In genomic region chr18:29034113-29034856, GRCh38 we compare ENCODE assay signal across 33 cellular contexts.
DNase-seq lines count a peak whose midpoint lies in the region; ATAC-seq, FAIRE-seq and TF ChIP-seq lines count a peak whose summit lies in the region.
"Had no signal": no experiment of that assay in that cellular context is flagged by ENCODE, and none has a peak within 500 bp of the region (broad histone marks: within the 10 kb centered on the region; RNA-seq: fewer than 3 reads in every experiment).

No MANE protein-coding gene starts in this region.

- no peak for TF ChIP-seq RAD21 in H1 (IDR thresholded peaks at IDR 0.05 in 1 of 2, conservative IDR thresholded peaks at IDR 0.05 in 1 of 2; ENCODE audit: low read depth in 2 of 2, low read length in 2 of 2)

- no peaks in the 10 kb centered on the region for H4K20me1 ChIP-seq in H1 (replicated peaks in 1 of 2; ENCODE audit: control insufficient read depth in 1 of 2, insufficient read depth in 2 of 2, low read length in 2 of 2)

- ATAC-seq in RWPE2 (ENCODE audit: low read depth) = peak; percentile 58
- ATAC-seq in GM18861 (IDR thresholded peaks at IDR 0.05; ENCODE audit: unreplicated experiment) = no peak
- ATAC-seq: A549; activated CD8-positive, alpha-beta T cell treated with anti-CD3 and anti-CD28 coated beads, Interleukin-2, amount 10 ng/mL, durations not matched to agents 7 days and 5 days; activated T-helper 17 cell treated with anti-CD3 and anti-CD28 coated beads, Interleukin-2, amount 50 U/mL, for 72 hours; CD8-positive, alpha-beta T cell; GM12878; heart right ventricle; lower lobe of right lung; naive thymus-derived CD8-positive, alpha-beta T cell had no signal

- TF ChIP-seq POLR2A in H1 (IDR thresholded peaks at IDR 0.05; ENCODE audit: control extremely low read depth in 1 of 2, low read depth in 2 of 2, low read length in 2 of 2) = no peak

- TF ChIP-seq CTCF in RWPE2 (IDR thresholded peaks at IDR 0.05; ENCODE audit: poor library complexity, severe bottlenecking) (no peak), H1 (IDR thresholded peaks at IDR 0.05; ENCODE audit: control extremely low read depth in 1 of 3, insufficient read depth in 1 of 3, low read depth in 1 of 3, low read length in 3 of 3) (no peak)

- FAIRE-seq in H1 (lab: Jason Lieb, UNC) = no peak
- FAIRE-seq: A549, endothelial cell of umbilical vein, GM12878 had no signal

- no peak overlapping the region for H3K18ac ChIP-seq in H1 (ENCODE audit: extremely low read depth, low read length)

- peaks cover 3% of the 10 kb centered on the region; the same call in 1 of the 2 replicates for H3K36me3 ChIP-seq in RWPE2 (ENCODE audit: low read depth)
- no peaks in the 10 kb centered on the region for H3K36me3 ChIP-seq in H1 (ENCODE audit: control insufficient read depth in 2 of 4, insufficient read depth in 4 of 4, low read length in 3 of 4)
- H3K36me3 ChIP-seq in H7 (replicated peaks; ENCODE audit: control insufficient read depth, insufficient read depth, low read length) = no peaks in the 10 kb centered on the region
- H3K36me3 ChIP-seq: BE2C, brain microvascular endothelial cell, heart right ventricle, lower lobe of right lung, prostate gland, sigmoid colon, thyroid gland had no signal

- no peak overlapping the region for H4K91ac ChIP-seq in H1 (replicated peaks; ENCODE audit: insufficient read length, low read length)

- CTCF ChIA-PET in H1 (lab: Charles Lee; ENCODE audit: partially characterized antibody) = no interaction called here

- H3K4me2 ChIP-seq in H1 (ENCODE audit: insufficient read depth in 1 of 2, low read depth in 2 of 2, low read length in 2 of 2) = no peak overlapping the region
- H3K4me2 ChIP-seq: A549 had no signal

- no peak overlapping the region for H2BK5ac ChIP-seq in H1 (ENCODE audit: low read depth, low read length)

- no peak overlapping the region for H3K56ac ChIP-seq in H1 (replicated peaks; ENCODE audit: insufficient read length, low read depth, low read length)

- no peak overlapping the region for H2BK20ac ChIP-seq in H1 (ENCODE audit: low read length)

- H2AFZ ChIP-seq in H1 (ENCODE audit: low read length) = peak overlapping the region; percentile 28; the same call in 1 of the 2 replicates

- H2BK12ac ChIP-seq in H1 (ENCODE audit: low read depth, low read length) = no peak overlapping the region

- H4K5ac ChIP-seq in H1 (ENCODE audit: insufficient read length, low read depth, low read length) = no peak overlapping the region

- no peak overlapping the region for H3K14ac ChIP-seq in H1 (ENCODE audit: insufficient read length)

- no peaks in the 10 kb centered on the region for H3K79me2 ChIP-seq in H1 (ENCODE audit: control insufficient read depth in 1 of 2, insufficient read depth in 2 of 2, low read length in 2 of 2)

- no peaks in the 10 kb centered on the region for H3K23me2 ChIP-seq in H1 (ENCODE audit: low read depth, low read length)

- POLR2A ChIA-PET in H1 (lab: Charles Lee; ENCODE audit: partially characterized antibody) = no interaction called here

- no peaks in the 10 kb centered on the region for H3K79me1 ChIP-seq in H1 (ENCODE audit: low read depth, low read length)

- no peak overlapping the region for H2BK120ac ChIP-seq in H1 (replicated peaks; ENCODE audit: low read depth, low read length)

- no peak overlapping the region for H3K4ac ChIP-seq in H1 (replicated peaks; ENCODE audit: insufficient read length, low read depth, low read length)

- TF ChIP-seq EP300 in H1 (IDR thresholded peaks at IDR 0.05; ENCODE audit: borderline replicate concordance in 1 of 2, low read depth in 2 of 2, low read length in 2 of 2) = no peak

- H3K9me3 ChIP-seq in RWPE2 (ENCODE audit: severe bottlenecking) = peaks cover 7% of the 10 kb centered on the region
- no peaks in the 10 kb centered on the region for H3K9me3 ChIP-seq in H1 (ENCODE audit: insufficient read depth in 2 of 2, low read depth in 1 of 2, low read length in 1 of 2)
- H3K9me3 ChIP-seq: A549, BE2C, lower lobe of right lung, prostate gland, sigmoid colon, thyroid gland had no signal

- H3K9ac ChIP-seq in H1 (replicated peaks in 1 of 4; ENCODE audit: extremely low read depth in 1 of 4, low read depth in 3 of 4, low read length in 3 of 4) = no peak overlapping the region

- H3K4me1 ChIP-seq in RWPE2 (ENCODE audit: insufficient read depth, poor library complexity, severe bottlenecking) (peaks cover 10% of the 10 kb centered on the region), H1 (replicated peaks in 1 of 4; ENCODE audit: control insufficient read depth in 3 of 4, insufficient read depth in 4 of 4, low read length in 3 of 4) (no peaks in the 10 kb centered on the region)
- H3K4me1 ChIP-seq: A549, BE2C, heart right ventricle, lower lobe of right lung, prostate gland, sigmoid colon, thyroid gland had no signal

- H4K8ac ChIP-seq in H1 (ENCODE audit: extremely low read depth, insufficient read depth, low read length) = no peak overlapping the region

- 96% methylated on average over 3 of the region's 3 CpGs; no CpG with 5 or more reads in 1 of the 2 experiments for WGBS in H1 (ENCODE audit: extremely low coverage in 1 of 2, insufficient coverage in 1 of 2, insufficient read length in 1 of 2, insufficient replicate concordance in 2 of 2, low coverage in 1 of 2, low lambda C conversion rate in 2 of 2, missing lambda C conversion rate in 1 of 2), 2 experiments

- H3K27ac ChIP-seq in RWPE2 (ENCODE audit: poor library complexity, severe bottlenecking) (peak overlapping the region; percentile 49), H1 (ENCODE audit: low read depth, low read length) (no peak overlapping the region)
- H3K27ac ChIP-seq: A549, brain microvascular endothelial cell, heart right ventricle, lower lobe of right lung, prostate gland, sigmoid colon, thyroid gland had no signal

- no peak overlapping the region for H2BK15ac ChIP-seq in H1 (ENCODE audit: low read length)

- no peaks in the 10 kb centered on the region for H3K27me3 ChIP-seq in RWPE2 (ENCODE audit: insufficient read depth, poor library complexity, severe bottlenecking)
- H3K27me3 ChIP-seq in H1 (replicated peaks in 1 of 4; ENCODE audit: control insufficient read depth in 3 of 4, extremely low read depth in 1 of 4, insufficient read depth in 3 of 4, low read length in 3 of 4) = no peaks in the 10 kb centered on the region
- H3K27me3 ChIP-seq in H7 (ENCODE audit: control insufficient read depth, insufficient read depth, low read length) = no peaks in the 10 kb centered on the region
- H3K27me3 ChIP-seq: BE2C, brain microvascular endothelial cell, heart right ventricle, sigmoid colon, thyroid gland had no signal

- H2AK5ac ChIP-seq in H1 (ENCODE audit: low read depth, low read length) = no peak overlapping the region

- DNase-seq in EH (ENCODE audit: low read depth) (peak; percentile 27), RWPE2 (ENCODE audit: low spot score) (no peak), H1 (ENCODE audit: low read depth in 1 of 2, low spot score in 2 of 2) (no peak), iris pigment epithelial cell (ENCODE audit: low read depth) (peak; percentile 31), H7 (no peak), T-helper 1 cell (no peak), NCI-H146 treated with DMSO at 0.1 percent for 48 hours (lab: John Stamatoyannopoulos, UW; ENCODE audit: unreplicated experiment) (no peak)
- DNase-seq: activated CD8-positive, alpha-beta T cell treated with anti-CD3 and anti-CD28 coated beads, Interleukin-2, amount 10 ng/mL, durations not matched to agents 7 days and 5 days; activated naive CD4-positive, alpha-beta T cell treated with anti-CD3 and anti-CD28 coated beads, Interleukin-2, amount 10 ng/mL, durations not matched to agents 7 days and 5 days; amniotic stem cell; BE2C; brain microvascular endothelial cell; CD8-positive, alpha-beta T cell; DMS 273 treated with DMSO at 0.1 percent for 48 hours; foreskin melanocyte; heart right ventricle; lower lobe of right lung; naive thymus-derived CD8-positive, alpha-beta T cell; NCI-H1092 treated with DMSO at 0.1 percent for 48 hours; NCI-H187 treated with DMSO at 0.1 percent for 48 hours; NCI-H2171 treated with DMSO at 0.1 percent for 48 hours; NCI-H510A treated with DMSO at 0.1 percent for 48 hours; nucleus accumbens; RPMI8226; sigmoid colon; stimulated activated CD4-positive, alpha-beta T cell treated with anti-CD3 and anti-CD28 coated beads, Interleukin-4, amount 100 ng/mL, for 24 hours; thyroid gland had no signal

- H3K23ac ChIP-seq in H1 (ENCODE audit: insufficient read length) = no peak overlapping the region

- H3K4me3 ChIP-seq in RWPE2 (ENCODE audit: severe bottlenecking) = no peak overlapping the region
- no peak overlapping the region for H3K4me3 ChIP-seq in H1 (ENCODE audit: extremely low read depth in 1 of 4, insufficient read depth in 2 of 4, low read depth in 3 of 4, low read length in 4 of 4)
- no peak overlapping the region for H3K4me3 ChIP-seq in H7 (ENCODE audit: insufficient read depth, low read depth, low read length)
- H3K4me3 ChIP-seq: A549, GM12878, heart right ventricle, lower lobe of right lung, prostate gland, sigmoid colon, thyroid gland had no signal

TF ChIP-seq in H1, 55 proteins besides CTCF, POLR2A, EP300 and RAD21:
- TF ChIP-seq YY1 (IDR thresholded peaks at IDR 0.05; ENCODE audit: low read depth, low read length) = no peak
- TF ChIP-seq TAF7 (optimal IDR thresholded peaks at IDR 0.05; ENCODE audit: borderline replicate concordance, low read depth, low read length) = no peak
- no peak for TF ChIP-seq JUND (IDR thresholded peaks at IDR 0.05; ENCODE audit: low read length)
- TF ChIP-seq RFX5 (IDR thresholded peaks at IDR 0.05; ENCODE audit: borderline replicate concordance, low read depth, low read length) = no peak
- TF ChIP-seq POU5F1 (IDR thresholded peaks at IDR 0.05; ENCODE audit: low read depth, low read length) = no peak
- no peak for TF ChIP-seq FOSL1 (IDR thresholded peaks at IDR 0.05; ENCODE audit: insufficient read depth, low read depth, low read length)
TF ChIP-seq in H1: peak in this region for 0.

Comparison
In these comparisons a context has a peak if more than half of its experiments do, and no peak if none do; other contexts are left out.
1. DNase-seq: peak in EH (single experiment) and iris pigment epithelial cell (single experiment); none in RWPE2 (single experiment), H1 (0 of 2), H7 (single experiment), T-helper 1 cell (0 of 5) and NCI-H146 treated with DMSO at 0.1 percent for 48 hours (single experiment).